In the genomic region with DNA sequence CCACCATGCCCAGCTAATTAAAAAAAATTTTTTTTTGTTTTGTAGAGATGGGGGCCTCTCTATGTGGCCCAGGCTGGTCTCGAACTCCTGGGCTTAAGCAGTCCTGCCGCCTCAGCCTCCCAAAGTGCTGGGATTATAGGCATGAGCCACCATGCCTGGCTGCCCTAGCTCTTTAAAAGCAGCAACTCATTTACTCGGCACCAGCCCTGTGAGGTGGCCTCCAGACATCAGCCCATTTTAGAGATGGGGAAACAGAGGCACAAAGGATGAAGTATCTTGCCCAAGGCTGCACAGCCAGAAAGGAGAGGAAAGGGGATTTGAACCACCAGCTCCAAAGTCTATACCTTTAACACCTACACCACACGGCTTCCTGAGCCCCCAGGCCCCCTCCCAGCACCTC, we compare ENCODE assay signal across 17 cellular contexts. TPM values are rescaled to one million over a fixed set of nuclear protein-coding genes. Genes with fewer than 3 reads are reported as not detected.
A peak's percentile ranks its signal among the peaks of the same experiment; 100 is the strongest.
DNase-seq lines count a peak whose midpoint lies in the region; ATAC-seq and TF ChIP-seq lines count a peak whose summit lies in the region.
"Had no signal": no experiment of that assay in that cellular context is flagged by ENCODE, and none has a peak within 500 bp of the region (broad histone marks: within the 10 kb centered on the region; RNA-seq: fewer than 3 reads in every experiment).

No MANE protein-coding gene starts in this region.

- H3K9ac ChIP-seq in H9 (ENCODE audit: extremely low read depth, insufficient read length, low read length): no peak overlapping the region
- no peak overlapping the region for H3K9ac ChIP-seq in neural progenitor cell
- H3K9ac ChIP-seq: SK-N-SH had no signal

- TF ChIP-seq EP300 in sigmoid colon (IDR thresholded peaks at IDR 0.05): no peak

- H3K4me2 ChIP-seq in H9 (ENCODE audit: insufficient read depth, insufficient read length, low read length): peak overlapping the region; percentile 14
- peak overlapping the region; percentile 1 for H3K4me2 ChIP-seq in neural progenitor cell
- H3K4me2 ChIP-seq: SK-N-SH had no signal

- H2BK20ac ChIP-seq in H9 (ENCODE audit: low read depth, low read length, poor library complexity, severe bottlenecking): no peak overlapping the region

- H4K20me1 ChIP-seq in H9 (ENCODE audit: control insufficient read depth, insufficient read depth, insufficient read length) (no peaks in the 10 kb centered on the region), neural progenitor cell (ENCODE audit: low read depth) (no peaks in the 10 kb centered on the region)

- DNase-seq in H9 (no peak), dorsolateral prefrontal cortex (no peak), neural progenitor cell (ENCODE audit: low spot score) (no peak), sigmoid colon (no peak), NOMO-1 (lab: John Stamatoyannopoulos, UW; ENCODE audit: unreplicated experiment in 2 of 2) (no peak)
- DNase-seq: activated naive CD8-positive, alpha-beta T cell treated with anti-CD3 and anti-CD28 coated beads, Interleukin-2, amount 50 U/mL, for 24 hours; DMS79 treated with DMSO at 0.1 percent for 48 hours; naive thymus-derived CD4-positive, alpha-beta T cell; NCI-H1694; posterior cingulate gyrus; stimulated activated CD4-positive, alpha-beta T cell treated with anti-CD3 and anti-CD28 coated beads, Interleukin-4, amount 100 ng/mL, for 1 hour; uterus had no signal

- H3K9me3 ChIP-seq in H9 (ENCODE audit: control insufficient read depth, low read depth, low read length) (no peaks in the 10 kb centered on the region), neural progenitor cell (ENCODE audit: low read depth) (no peaks in the 10 kb centered on the region), sigmoid colon (no peaks in the 10 kb centered on the region)
- H3K9me3 ChIP-seq: SK-N-SH, uterus had no signal

- no peak for ATAC-seq in HG02571 (IDR thresholded peaks at IDR 0.05; ENCODE audit: unreplicated experiment)
- ATAC-seq: activated CD4-positive, CD25-positive, alpha-beta regulatory T cell treated with anti-CD3 and anti-CD28 coated beads, Interleukin-2, amount 50 U/mL, for 24 hours; activated naive CD8-positive, alpha-beta T cell treated with anti-CD3 and anti-CD28 coated beads, Interleukin-2, amount 50 U/mL, for 24 hours; naive thymus-derived CD4-positive, alpha-beta T cell had no signal

- H3K4me1 Mint-ChIP-seq in H9: peaks cover 26 to 55% of the 10 kb centered on the region in 2 experiments
- peaks cover 33% of the 10 kb centered on the region for H3K4me1 Mint-ChIP-seq in neural progenitor cell

- H3K27me3 Mint-ChIP-seq in H9 (ENCODE audit: low read depth) (peaks cover 5% of the 10 kb centered on the region), neural progenitor cell (ENCODE audit: insufficient read depth, low read depth) (no peaks in the 10 kb centered on the region)

- H2BK5ac ChIP-seq in H9 (ENCODE audit: insufficient read length, low read length): no peak overlapping the region

- H3T11ph ChIP-seq in H9 (ENCODE audit: low read length): no peak overlapping the region

- intact Hi-C loops in dorsolateral prefrontal cortex (cut with DNase I) (loop anchor here in 1 of 2 donors (10.0 kb wide), 1 partner anchor 108 kb away; no protein-coding TSS in a partner anchor), sigmoid colon (cut with DNase I) (loop anchor here (5.0 kb wide), 1 partner anchor 34 kb away; no protein-coding TSS in a partner anchor)

- H3K14ac ChIP-seq in H9 (ENCODE audit: insufficient read depth, low read length): no peak overlapping the region

- no peak overlapping the region for H3K56ac ChIP-seq in H9 (ENCODE audit: insufficient read length, low read depth, low read length)

- H3K4me1 ChIP-seq in H9 (ENCODE audit: insufficient read depth, low read length) (peaks cover 3% of the 10 kb centered on the region; the same call in 1 of the 2 replicates), neural progenitor cell (peaks cover 24% of the 10 kb centered on the region), sigmoid colon (peaks cover 0 to 10% (median 5%) of the 10 kb centered on the region in 4 donors)
- H3K4me1 ChIP-seq: uterus had no signal

- peaks cover 7% of the 10 kb centered on the region for H3F3A ChIP-seq in neural progenitor cell (ENCODE audit: low read depth)

- no peak overlapping the region for H2BK12ac ChIP-seq in H9 (ENCODE audit: insufficient read length, low read depth, low read length)

- H2BK15ac ChIP-seq in H9 (ENCODE audit: low read depth, low read length): no peak overlapping the region

- no peak overlapping the region for H3K18ac ChIP-seq in H9 (ENCODE audit: insufficient read length, low read depth, low read length)

- no peak overlapping the region for H3K4ac ChIP-seq in H9 (ENCODE audit: low read depth, low read length)

- H2AFZ ChIP-seq in H9 (ENCODE audit: low read length): no peak overlapping the region
- no peak overlapping the region for H2AFZ ChIP-seq in neural progenitor cell (replicated peaks)

- H3K36me3 Mint-ChIP-seq in H9 (ENCODE audit: insufficient read depth in 1 of 3, low read depth in 3 of 3) (no peaks in the 10 kb centered on the region), neural progenitor cell (no peaks in the 10 kb centered on the region)
- H3K36me3 Mint-ChIP-seq: naive thymus-derived CD4-positive, alpha-beta T cell had no signal

- no peak overlapping the region for H4K8ac ChIP-seq in H9 (replicated peaks; ENCODE audit: insufficient read length, low read depth, low read length)

- WGBS in H9 (ENCODE audit: extremely low coverage, insufficient read length, low lambda C conversion rate): no CpG with 5 or more reads among the region's 4 CpGs
- 75 to 79% methylated on average over 4 of the region's 4 CpGs for WGBS in sigmoid colon, 2 donors

- H3K23ac ChIP-seq in H9 (ENCODE audit: insufficient read length, low read depth, low read length): no peak overlapping the region

- H3K9me3 Mint-ChIP-seq in H9 (no peaks in the 10 kb centered on the region), neural progenitor cell (no peaks in the 10 kb centered on the region)
- H3K9me3 Mint-ChIP-seq: activated naive CD8-positive, alpha-beta T cell treated with anti-CD3 and anti-CD28 coated beads, Interleukin-2, amount 50 U/mL, for 24 hours had no signal

- no peaks in the 10 kb centered on the region for H3K27me3 ChIP-seq in H9 (ENCODE audit: insufficient read depth, low read length)
- H3K27me3 ChIP-seq in dorsolateral prefrontal cortex: peaks cover 0 to 6% (median 0%) of the 10 kb centered on the region in 45 donors
- no peaks in the 10 kb centered on the region for H3K27me3 ChIP-seq in neural progenitor cell
- no peaks in the 10 kb centered on the region for H3K27me3 ChIP-seq in sigmoid colon
- H3K27me3 ChIP-seq: uterus had no signal

- no peak overlapping the region for H4K91ac ChIP-seq in H9 (ENCODE audit: insufficient read length, low read depth, low read length)

- H2BK120ac ChIP-seq in H9 (ENCODE audit: low read depth, low read length, poor library complexity, severe bottlenecking): no peak overlapping the region

- H3K79me2 ChIP-seq in H9 (ENCODE audit: insufficient read depth, low read length): no peaks in the 10 kb centered on the region
- no peaks in the 10 kb centered on the region for H3K79me2 ChIP-seq in neural progenitor cell (ENCODE audit: low read depth)

- H4K5ac ChIP-seq in H9 (ENCODE audit: insufficient read length, low read depth, low read length): no peak overlapping the region

- H3K27ac ChIP-seq in H9 (ENCODE audit: insufficient read length, low read depth, low read length) (no peak overlapping the region), dorsolateral prefrontal cortex (peak overlapping the region in 12 of 59 donors; percentile 2 to 72 (median 24)), neural progenitor cell (no peak overlapping the region), sigmoid colon (no peak overlapping the region)

- H3K4me3 Mint-ChIP-seq in H9 (peak overlapping the region; percentile 22 to 74), neural progenitor cell (no peak overlapping the region)
- H3K4me3 Mint-ChIP-seq: activated naive CD8-positive, alpha-beta T cell treated with anti-CD3 and anti-CD28 coated beads, Interleukin-2, amount 50 U/mL, for 24 hours; naive thymus-derived CD4-positive, alpha-beta T cell had no signal

- H3K36me3 ChIP-seq in neural progenitor cell: no peaks in the 10 kb centered on the region
- no peaks in the 10 kb centered on the region for H3K36me3 ChIP-seq in sigmoid colon
- H3K36me3 ChIP-seq: uterus had no signal

- H3K79me1 ChIP-seq in H9 (ENCODE audit: insufficient read depth, low read depth, low read length, poor library complexity, severe bottlenecking): no peaks in the 10 kb centered on the region

- H3K27ac Mint-ChIP-seq in H9: peak overlapping the region in 2 of 3 experiments; percentile 83 to 86; a peak in 3 of 7 replicates
- H3K27ac Mint-ChIP-seq in neural progenitor cell: no peak overlapping the region
- H3K27ac Mint-ChIP-seq: activated naive CD8-positive, alpha-beta T cell treated with anti-CD3 and anti-CD28 coated beads, Interleukin-2, amount 50 U/mL, for 24 hours had no signal

- no peak for TF ChIP-seq CTCF in H9 (conservative IDR thresholded peaks at IDR 0.05)
- TF ChIP-seq CTCF in dorsolateral prefrontal cortex (IDR thresholded peaks at IDR 0.05 in 54 of 56, conservative IDR thresholded peaks at IDR 0.05 in 2 of 56; ENCODE audit: low read depth in 1 of 56, partially characterized antibody in 56 of 56): no peak
- no peak for TF ChIP-seq CTCF in neural progenitor cell (IDR thresholded peaks at IDR 0.05)
- TF ChIP-seq CTCF in sigmoid colon (IDR thresholded peaks at IDR 0.05): no peak

- no peak overlapping the region for H2AK5ac ChIP-seq in H9 (ENCODE audit: insufficient read length, low read length)

- no peaks in the 10 kb centered on the region for H3K23me2 ChIP-seq in H9 (ENCODE audit: insufficient read length, low read depth, low read length, poor library complexity, severe bottlenecking)

- TF ChIP-seq POLR2A in sigmoid colon (IDR thresholded peaks at IDR 0.05): no peak

- H3K4me3 ChIP-seq in dorsolateral prefrontal cortex (peak overlapping the region in 30 of 59 donors; percentile 0 to 53 (median 22)), neural progenitor cell (no peak overlapping the region), sigmoid colon (no peak overlapping the region)
- H3K4me3 ChIP-seq: skin epidermis, uterus had no signal

RNA-seq across cellular contexts. Expression of a gene that starts 0.3 kb away (rescaled TPM):
- total RNA-seq in H9 (2021) (3.8 and 4.0 TPM in 2 replicates), dorsolateral prefrontal cortex (10 to 100 TPM in 4 of 120 experiments, 1 to 10 TPM in 116; 1.7 to 19.0 (median 5.1) TPM), neural progenitor cell (ENCODE audit: low replicate concordance) (1.4 and 4.7 TPM in 2 replicates), sigmoid colon (1 to 10 TPM; 3.5 to 8.6 (median 5.0) TPM)
- polyA plus RNA-seq in sigmoid colon: 1 to 10 TPM in 2 of 3 donors, under 1 TPM in 1; 0.69 to 2.0 (median 1.8) TPM

RNA-seq across cellular contexts. Expression of a gene that starts 12.9 kb away (rescaled TPM):
- total RNA-seq in H9 (2021) (7.9 and 9.3 TPM in 2 replicates), dorsolateral prefrontal cortex (10 to 100 TPM in 13 of 120 experiments, 1 to 10 TPM in 107; 2.3 to 23.0 (median 5.5) TPM), neural progenitor cell (ENCODE audit: low replicate concordance) (2.4 and 5.5 TPM in 2 replicates), sigmoid colon (10 to 100 TPM; 10.2 to 29.2 (median 15.7) TPM)
- 10 to 100 TPM; 14.4 to 44.4 (median 24.0) TPM for polyA plus RNA-seq in sigmoid colon

RNA-seq across cellular contexts. Expression of a gene that starts 22.9 kb away (rescaled TPM):
- total RNA-seq in H9 (2021) (0.15 TPM in 1 of 2 replicates, not detected in the other), dorsolateral prefrontal cortex (under 1 TPM in 5 of 120 experiments, not detected in 115; 0.18 to 0.45 (median 0.22) TPM), neural progenitor cell (ENCODE audit: low replicate concordance) (0.34 TPM in 1 of 2 replicates, not detected in the other), sigmoid colon (under 1 TPM in 2 of 4 donors, not detected in 2; 0.14 to 0.36 TPM)
- under 1 TPM in 1 of 3 donors, not detected in 2; 0.06 TPM for polyA plus RNA-seq in sigmoid colon
- total RNA-seq: lung microvascular endothelial cell had no signal
- polyA plus RNA-seq: naive thymus-derived CD4-positive, alpha-beta T cell had no signal

RNA-seq across cellular contexts. Expression of a gene that starts 31.3 kb away (rescaled TPM):
- total RNA-seq in H9 (2021): 30.9 and 32.2 TPM in 2 replicates
- 10 to 100 TPM in 59 of 120 experiments, 1 to 10 TPM in 61; 3.5 to 29.8 (median 9.8) TPM for total RNA-seq in dorsolateral prefrontal cortex
- 15.3 and 27.4 TPM in 2 replicates for total RNA-seq in neural progenitor cell (ENCODE audit: low replicate concordance)
- total RNA-seq in sigmoid colon: 10 to 100 TPM; 15.5 to 34.2 (median 26.0) TPM
- polyA plus RNA-seq in sigmoid colon: 10 to 100 TPM; 28.9 to 60.7 (median 30.4) TPM

RNA-seq across cellular contexts. Expression of a gene that starts 52.7 kb away (rescaled TPM):
- total RNA-seq in H9 (2021) (27.9 and 30.4 TPM in 2 replicates), dorsolateral prefrontal cortex (10 to 100 TPM; 22.5 to 59.4 (median 36.1) TPM), neural progenitor cell (ENCODE audit: low replicate concordance) (11.3 and 24.4 TPM in 2 replicates), sigmoid colon (100 to 1,000 TPM; 115 to 232 (median 210) TPM)
- 100 to 1,000 TPM; 139 to 224 (median 196) TPM for polyA plus RNA-seq in sigmoid colon

Comparison
In these comparisons a context has a peak if more than half of its experiments do, and no peak if none do; other contexts are left out.
1. H3K4me3 ChIP-seq: peak in dorsolateral prefrontal cortex (30 of 59); none in neural progenitor cell (single experiment) and sigmoid colon (0 of 4).